ENCODE assay signal across 11 cellular contexts in genomic region chr10:93059975-93060886, GRCh38. TPM values are rescaled to one million over a fixed set of nuclear protein-coding genes. Genes with fewer than 3 reads are reported as not detected.
A peak's percentile ranks its signal among the peaks of the same experiment; 100 is the strongest.
DNase-seq lines count a peak whose midpoint lies in the region; ATAC-seq and TF ChIP-seq lines count a peak whose summit lies in the region.
"Had no signal": no experiment of that assay in that cellular context is flagged by ENCODE, and none has a peak within 500 bp of the region (broad histone marks: within the 10 kb centered on the region; RNA-seq: fewer than 3 reads in every experiment).

CYP26C1 (plus strand) TSS chr10:93060798; CDS start chr10:93061264, 466 bp downstream.

- no peak for TF ChIP-seq CTCF in GM13977 (IDR thresholded peaks at IDR 0.05; ENCODE audit: extremely low read depth, insufficient read depth, missing control alignments)

- no peak within 1 kb of the TSS for H3K14ac ChIP-seq in neuronal stem cell (ENCODE audit: low read length)

- H3K27me3 ChIP-seq in iPS DF 6.9 (ENCODE audit: control insufficient read depth, insufficient read depth, low read length): peaks cover 60% of the 10 kb centered on the region
- peaks cover 0 to 59% (median 44%) of the 10 kb centered on the region in 3 experiments for H3K27me3 ChIP-seq in neuronal stem cell (ENCODE audit: control insufficient read depth in 3 of 3, insufficient read depth in 3 of 3, low read depth in 1 of 3, low read length in 3 of 3)

- H4K8ac ChIP-seq in neuronal stem cell (ENCODE audit: low read depth, low read length): peak within 1 kb of the TSS; percentile 49

- peaks cover 25 to 33% (median 31%) of the 10 kb centered on the region in 3 donors for H3K4me1 Mint-ChIP-seq in T-cell

- peak within 1 kb of the TSS; percentile 32; the same call in 1 of the 2 replicates for H3K4me3 ChIP-seq in iPS DF 6.9 (ENCODE audit: low read length)
- H3K4me3 ChIP-seq in neuronal stem cell (ENCODE audit: low read length in 2 of 2): peak within 1 kb of the TSS in 1 of 2 donors; percentile 21

- POLR2A ChIA-PET in T-cell (lab: Charles Lee): interaction anchor here in 1 of 2 donors (0.6 kb wide), 1 partner anchor 99 kb away, joined by 9 read pairs; no protein-coding TSS in a partner anchor

- H3K18ac ChIP-seq in neuronal stem cell (ENCODE audit: low read length): peak within 1 kb of the TSS; percentile 81

- WGBS in iPS DF 6.9 (ENCODE audit: insufficient coverage, insufficient read length): no CpG with 5 or more reads among the region's 67 CpGs
- no CpG with 5 or more reads among the region's 67 CpGs for WGBS in neuronal stem cell (ENCODE audit: extremely low coverage in 2 of 2, insufficient read length in 2 of 2, insufficient replicate concordance in 1 of 2), 2 donors

- H3K9me3 ChIP-seq in iPS DF 6.9 (ENCODE audit: control insufficient read depth, insufficient read depth, low read length) (no peaks in the 10 kb centered on the region), neuronal stem cell (replicated peaks in 1 of 2; ENCODE audit: control insufficient read depth in 2 of 2, insufficient read depth in 1 of 2, low read depth in 1 of 2, low read length in 2 of 2) (peaks cover 7 to 24% of the 10 kb centered on the region in 2 donors)
- H3K9me3 ChIP-seq: sigmoid colon had no signal

- no peak within 1 kb of the TSS for H2AFZ ChIP-seq in neuronal stem cell (ENCODE audit: low read length)

- H3K9me3 Mint-ChIP-seq in T-cell: no peaks in the 10 kb centered on the region

- H3K27ac Mint-ChIP-seq in T-cell: peak within 1 kb of the TSS; percentile 8 to 53

- no peak within 1 kb of the TSS for H2BK5ac ChIP-seq in neuronal stem cell (ENCODE audit: low read length)

- peak within 1 kb of the TSS; percentile 52 for H3K4me2 ChIP-seq in neuronal stem cell (ENCODE audit: insufficient read depth, low read length, poor library complexity, severe bottlenecking)

- CTCF ChIA-PET in T-cell (lab: Charles Lee): interaction anchor here in 1 of 2 donors (0.6 kb wide), 1 partner anchor 174 kb away, joined by 3 read pairs; no protein-coding TSS in a partner anchor

- peak; percentile 33 for DNase-seq in GM13977 (ENCODE audit: low spot score)
- DNase-seq in T-cell: no peak
- DNase-seq in iPS DF 6.9 (ENCODE audit: low read depth, low spot score): no peak
- no peak for DNase-seq in neuronal stem cell (ENCODE audit: low spot score)
- no peak for DNase-seq in SKM-1 (lab: John Stamatoyannopoulos, UW; ENCODE audit: unreplicated experiment)
- DNase-seq in NCI-H1694 (lab: John Stamatoyannopoulos, UW): no peak
- no peak for DNase-seq in cerebellar cortex (ENCODE audit: low spot score)
- DNase-seq: activated CD4-positive, alpha-beta T cell treated with anti-CD3 and anti-CD28 coated beads for 36 hours; activated gamma-delta T cell treated with Interleukin-2 at 50 U/mL for 16 hours; GF-D8; sigmoid colon had no signal

- H3K4me1 ChIP-seq in iPS DF 6.9 (ENCODE audit: control insufficient read depth, insufficient read depth, low read length) (peaks cover 6% of the 10 kb centered on the region), neuronal stem cell (ENCODE audit: control insufficient read depth in 2 of 2, insufficient read depth in 1 of 2, low read depth in 1 of 2, low read length in 2 of 2) (peaks cover 0 to 4% of the 10 kb centered on the region in 2 donors)

- H3K4me3 Mint-ChIP-seq in T-cell: peak within 1 kb of the TSS; percentile 50 to 74 (median 68)

- H3K79me1 ChIP-seq in neuronal stem cell (ENCODE audit: low read depth, low read length): no peaks in the 10 kb centered on the region

- H3K27ac ChIP-seq in iPS DF 6.9 (ENCODE audit: low read length): no peak within 1 kb of the TSS
- no peak within 1 kb of the TSS for H3K27ac ChIP-seq in neuronal stem cell (replicated peaks; ENCODE audit: low read length)
- H3K27ac ChIP-seq: sigmoid colon had no signal

- H2BK120ac ChIP-seq in neuronal stem cell (ENCODE audit: low read depth, low read length): no peak within 1 kb of the TSS

- H3K4ac ChIP-seq in neuronal stem cell (ENCODE audit: low read length): no peak within 1 kb of the TSS

- no peak within 1 kb of the TSS for H2BK15ac ChIP-seq in neuronal stem cell (ENCODE audit: low read length)

- in situ Hi-C loops in GM13977 (cut with MboI; ENCODE audit: low pct_unique_long_range_greater_than_20kb, low sequenced_read_pairs, unreplicated experiment): no loop called here

- H2BK12ac ChIP-seq in neuronal stem cell (ENCODE audit: low read length): no peak within 1 kb of the TSS

- peaks cover 2% of the 10 kb centered on the region; the same call in 1 of the 2 replicates for H3K36me3 ChIP-seq in iPS DF 6.9 (ENCODE audit: control insufficient read depth, insufficient read depth, low read length)
- H3K36me3 ChIP-seq in neuronal stem cell (replicated peaks in 1 of 2; ENCODE audit: control insufficient read depth in 2 of 2, insufficient read depth in 2 of 2, low read length in 2 of 2): peaks cover 2 to 38% of the 10 kb centered on the region in 2 donors

- H3K23ac ChIP-seq in neuronal stem cell (ENCODE audit: low read depth, low read length, poor library complexity): peak within 1 kb of the TSS; percentile 75

- H2AK5ac ChIP-seq in neuronal stem cell (ENCODE audit: low read depth, low read length): no peak within 1 kb of the TSS

- no peak for ATAC-seq in T-cell (replicated peaks in 1 of 4)
- ATAC-seq: activated CD4-positive, alpha-beta T cell treated with anti-CD3 and anti-CD28 coated beads for 36 hours had no signal

- H3K9ac ChIP-seq in neuronal stem cell (ENCODE audit: low read depth, low read length, poor library complexity): no peak within 1 kb of the TSS

- no peak within 1 kb of the TSS for H4K91ac ChIP-seq in neuronal stem cell (ENCODE audit: low read depth, low read length, poor library complexity)

- H3K36me3 Mint-ChIP-seq in T-cell: peaks cover 34% of the 10 kb centered on the region

- H3K27me3 Mint-ChIP-seq in T-cell: peaks cover 16 to 40% of the 10 kb centered on the region in 2 donors

RNA-seq across cellular contexts. Expression of gene CYP26C1, which starts in this region (rescaled TPM):
- total RNA-seq in T-cell: under 1 TPM; 0.20 to 0.49 (median 0.38) TPM
- not detected for polyA plus RNA-seq in neuronal stem cell (2013, experiment 1 of 2)
- polyA plus RNA-seq in neuronal stem cell (2013, experiment 2 of 2): not detected
